In the genomic region with DNA sequence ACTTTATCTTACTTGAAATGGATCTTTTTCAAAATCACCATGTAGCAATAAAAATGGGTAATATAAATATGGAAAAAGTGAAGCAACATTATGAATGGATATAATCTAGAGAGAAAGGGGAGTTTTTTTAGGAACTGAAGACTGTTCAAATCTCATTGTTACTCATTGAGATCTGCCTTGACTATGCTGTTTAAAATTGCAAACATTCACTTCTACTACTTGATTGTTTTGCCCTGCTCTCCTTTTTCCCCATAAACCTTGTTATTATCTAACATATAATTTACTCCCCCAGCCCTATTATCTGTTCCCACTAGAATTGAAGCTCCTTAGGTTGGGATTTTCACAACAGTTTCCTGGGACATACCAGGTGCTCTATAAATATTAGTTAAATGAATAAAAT, we compare ENCODE assay signal across 1 cellular context.
TF ChIP-seq lines count a peak whose summit lies in the region.

No MANE protein-coding gene starts in this region.

TF ChIP-seq in GM23338, 12 proteins besides CTCF, POLR2A, EP300 and RAD21 (continued from another document):
- TF ChIP-seq CREB1 (CRISPR knock-in tag; IDR thresholded peaks at IDR 0.05; ENCODE audit: low read depth) (no peak), EZH2 (IDR thresholded peaks at IDR 0.05; ENCODE audit: low read depth, unreplicated experiment) (no peak)
